Comparison of ENCODE assay signal across 1 cellular context in the genomic region with DNA sequence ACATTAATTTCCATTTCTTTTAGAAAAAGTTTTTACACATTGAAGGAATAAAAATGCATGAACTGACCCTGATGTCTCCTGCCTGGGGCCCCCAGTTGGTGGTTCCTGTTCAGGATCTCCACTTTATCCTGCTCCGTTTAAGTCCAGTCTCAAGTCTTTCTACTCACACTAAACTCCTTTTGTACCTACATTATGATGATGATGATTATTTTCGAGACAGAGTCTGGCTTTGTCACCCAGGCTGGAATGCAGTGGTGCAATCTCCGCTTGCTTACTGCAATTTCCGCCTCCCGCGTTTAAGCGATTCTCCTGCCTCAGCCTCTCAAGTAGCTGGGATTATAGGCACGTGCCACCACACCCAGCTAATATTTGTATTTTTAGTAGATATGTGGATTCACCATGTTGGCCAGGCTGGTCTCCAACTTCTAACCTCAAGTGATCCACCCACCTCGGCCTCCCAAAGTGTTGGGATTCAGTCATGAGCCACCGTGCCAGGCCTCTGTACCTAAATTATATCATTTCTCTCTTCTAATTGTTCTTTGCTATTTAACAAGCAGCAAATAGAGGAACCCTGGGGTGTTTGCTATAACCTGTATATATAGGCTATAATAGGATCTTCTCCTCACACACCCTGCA.
TF ChIP-seq lines count a peak whose summit lies in the region.

No MANE protein-coding gene starts in this region.

TF ChIP-seq in HepG2, 621 proteins besides CTCF, POLR2A, EP300 and RAD21 (continued from another document and continues in another):
- peak; percentile 63 for TF ChIP-seq ATF1 (CRISPR knock-in tag; IDR thresholded peaks at IDR 0.05)
- TF ChIP-seq TSC22D2 (CRISPR knock-in tag; IDR thresholded peaks at IDR 0.05; ENCODE audit: borderline replicate concordance): no peak; the same call in 1 of the 2 replicates
- no peak for TF ChIP-seq CCDC6 (CRISPR knock-in tag; IDR thresholded peaks at IDR 0.05)
- TF ChIP-seq, protein P1, sequence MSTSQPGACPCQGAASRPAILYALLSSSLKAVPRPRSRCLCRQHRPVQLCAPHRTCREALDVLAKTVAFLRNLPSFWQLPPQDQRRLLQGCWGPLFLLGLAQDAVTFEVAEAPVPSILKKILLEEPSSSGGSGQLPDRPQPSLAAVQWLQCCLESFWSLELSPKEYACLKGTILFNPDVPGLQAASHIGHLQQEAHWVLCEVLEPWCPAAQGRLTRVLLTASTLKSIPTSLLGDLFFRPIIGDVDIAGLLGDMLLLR (CRISPR knock-in tag; IDR thresholded peaks at IDR 0.05): 0 out of 2 replicates have a peak, but pooled peaks have one; percentile 31
- no peak for TF ChIP-seq NONO (IDR thresholded peaks at IDR 0.05)
- TF ChIP-seq NONO (CRISPR knock-in tag; conservative IDR thresholded peaks at IDR 0.05): peak; percentile 66; the same call in 1 of the 2 replicates
- no peak for TF ChIP-seq ZFP36L1 (CRISPR knock-in tag; IDR thresholded peaks at IDR 0.05)
- no peak for TF ChIP-seq ONECUT2 (CRISPR knock-in tag; IDR thresholded peaks at IDR 0.05)
- TF ChIP-seq, protein P2, sequence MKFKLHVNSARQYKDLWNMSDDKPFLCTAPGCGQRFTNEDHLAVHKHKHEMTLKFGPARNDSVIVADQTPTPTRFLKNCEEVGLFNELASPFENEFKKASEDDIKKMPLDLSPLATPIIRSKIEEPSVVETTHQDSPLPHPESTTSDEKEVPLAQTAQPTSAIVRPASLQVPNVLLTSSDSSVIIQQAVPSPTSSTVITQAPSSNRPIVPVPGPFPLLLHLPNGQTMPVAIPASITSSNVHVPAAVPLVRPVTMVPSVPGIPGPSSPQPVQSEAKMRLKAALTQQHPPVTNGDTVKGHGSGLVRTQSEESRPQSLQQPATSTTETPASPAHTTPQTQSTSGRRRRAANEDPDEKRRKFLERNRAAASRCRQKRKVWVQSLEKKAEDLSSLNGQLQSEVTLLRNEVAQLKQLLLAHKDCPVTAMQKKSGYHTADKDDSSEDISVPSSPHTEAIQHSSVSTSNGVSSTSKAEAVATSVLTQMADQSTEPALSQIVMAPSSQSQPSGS (CRISPR knock-in tag; IDR thresholded peaks at IDR 0.05): peak; percentile 90
- TF ChIP-seq, protein P3, sequence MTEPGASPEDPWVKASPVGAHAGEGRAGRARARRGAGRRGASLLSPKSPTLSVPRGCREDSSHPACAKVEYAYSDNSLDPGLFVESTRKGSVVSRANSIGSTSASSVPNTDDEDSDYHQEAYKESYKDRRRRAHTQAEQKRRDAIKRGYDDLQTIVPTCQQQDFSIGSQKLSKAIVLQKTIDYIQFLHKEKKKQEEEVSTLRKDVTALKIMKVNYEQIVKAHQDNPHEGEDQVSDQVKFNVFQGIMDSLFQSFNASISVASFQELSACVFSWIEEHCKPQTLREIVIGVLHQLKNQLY (CRISPR knock-in tag; IDR thresholded peaks at IDR 0.05): peak; percentile 85
- TF ChIP-seq CENPX (CRISPR knock-in tag; IDR thresholded peaks at IDR 0.05): no peak
- TF ChIP-seq RCOR2 (CRISPR knock-in tag; IDR thresholded peaks at IDR 0.05): peak; percentile 66; the same call in 1 of the 2 replicates
- no peak for TF ChIP-seq ZZZ3 (CRISPR knock-in tag; IDR thresholded peaks at IDR 0.05; ENCODE audit: borderline replicate concordance)
- no peak for TF ChIP-seq GZF1 (CRISPR knock-in tag; IDR thresholded peaks at IDR 0.05)
- 0 out of 2 replicates have a peak, but pooled peaks have one; percentile 47 for TF ChIP-seq ZFP1 (CRISPR knock-in tag; IDR thresholded peaks at IDR 0.05)
- TF ChIP-seq, protein P4, sequence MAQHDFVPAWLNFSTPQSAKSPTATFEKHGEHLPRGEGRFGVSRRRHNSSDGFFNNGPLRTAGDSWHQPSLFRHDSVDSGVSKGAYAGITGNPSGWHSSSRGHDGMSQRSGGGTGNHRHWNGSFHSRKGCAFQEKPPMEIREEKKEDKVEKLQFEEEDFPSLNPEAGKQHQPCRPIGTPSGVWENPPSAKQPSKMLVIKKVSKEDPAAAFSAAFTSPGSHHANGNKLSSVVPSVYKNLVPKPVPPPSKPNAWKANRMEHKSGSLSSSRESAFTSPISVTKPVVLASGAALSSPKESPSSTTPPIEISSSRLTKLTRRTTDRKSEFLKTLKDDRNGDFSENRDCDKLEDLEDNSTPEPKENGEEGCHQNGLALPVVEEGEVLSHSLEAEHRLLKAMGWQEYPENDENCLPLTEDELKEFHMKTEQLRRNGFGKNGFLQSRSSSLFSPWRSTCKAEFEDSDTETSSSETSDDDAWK (CRISPR knock-in tag; IDR thresholded peaks at IDR 0.05): no peak
- TF ChIP-seq ZNF747 (CRISPR knock-in tag; IDR thresholded peaks at IDR 0.05; ENCODE audit: borderline replicate concordance): 0 out of 2 replicates have a peak, but pooled peaks have one; percentile 24
- TF ChIP-seq, protein P5, sequence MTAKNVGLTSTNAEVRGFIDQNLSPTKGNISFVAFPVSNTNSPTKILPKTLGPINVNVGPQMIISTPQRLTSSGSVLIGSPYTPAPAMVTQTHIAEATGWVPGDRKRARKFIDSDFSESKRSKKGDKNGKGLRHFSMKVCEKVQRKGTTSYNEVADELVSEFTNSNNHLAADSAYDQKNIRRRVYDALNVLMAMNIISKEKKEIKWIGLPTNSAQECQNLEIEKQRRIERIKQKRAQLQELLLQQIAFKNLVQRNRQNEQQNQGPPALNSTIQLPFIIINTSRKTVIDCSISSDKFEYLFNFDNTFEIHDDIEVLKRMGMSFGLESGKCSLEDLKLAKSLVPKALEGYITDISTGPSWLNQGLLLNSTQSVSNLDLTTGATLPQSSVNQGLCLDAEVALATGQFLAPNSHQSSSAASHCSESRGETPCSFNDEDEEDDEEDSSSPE (CRISPR knock-in tag; IDR thresholded peaks at IDR 0.05): peak; percentile 87
- TF ChIP-seq ZNF180 (CRISPR knock-in tag; IDR thresholded peaks at IDR 0.05; ENCODE audit: borderline replicate concordance, low read depth): no peak
- TF ChIP-seq ZKSCAN1 (IDR thresholded peaks at IDR 0.05; ENCODE audit: low read length): no peak
- TF ChIP-seq SRY (CRISPR knock-in tag; IDR thresholded peaks at IDR 0.05): no peak
- TF ChIP-seq NR2F2 (IDR thresholded peaks at IDR 0.05; ENCODE audit: borderline replicate concordance, low read depth): peak; percentile 32; the same call in 1 of the 2 replicates
- TF ChIP-seq, protein P6, sequence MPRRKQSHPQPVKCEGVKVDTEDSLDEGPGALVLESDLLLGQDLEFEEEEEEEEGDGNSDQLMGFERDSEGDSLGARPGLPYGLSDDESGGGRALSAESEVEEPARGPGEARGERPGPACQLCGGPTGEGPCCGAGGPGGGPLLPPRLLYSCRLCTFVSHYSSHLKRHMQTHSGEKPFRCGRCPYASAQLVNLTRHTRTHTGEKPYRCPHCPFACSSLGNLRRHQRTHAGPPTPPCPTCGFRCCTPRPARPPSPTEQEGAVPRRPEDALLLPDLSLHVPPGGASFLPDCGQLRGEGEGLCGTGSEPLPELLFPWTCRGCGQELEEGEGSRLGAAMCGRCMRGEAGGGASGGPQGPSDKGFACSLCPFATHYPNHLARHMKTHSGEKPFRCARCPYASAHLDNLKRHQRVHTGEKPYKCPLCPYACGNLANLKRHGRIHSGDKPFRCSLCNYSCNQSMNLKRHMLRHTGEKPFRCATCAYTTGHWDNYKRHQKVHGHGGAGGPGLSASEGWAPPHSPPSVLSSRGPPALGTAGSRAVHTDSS (CRISPR knock-in tag; conservative IDR thresholded peaks at IDR 0.05): no peak
- no peak for TF ChIP-seq ZNF224 (CRISPR knock-in tag; IDR thresholded peaks at IDR 0.05)
- TF ChIP-seq, protein P7, sequence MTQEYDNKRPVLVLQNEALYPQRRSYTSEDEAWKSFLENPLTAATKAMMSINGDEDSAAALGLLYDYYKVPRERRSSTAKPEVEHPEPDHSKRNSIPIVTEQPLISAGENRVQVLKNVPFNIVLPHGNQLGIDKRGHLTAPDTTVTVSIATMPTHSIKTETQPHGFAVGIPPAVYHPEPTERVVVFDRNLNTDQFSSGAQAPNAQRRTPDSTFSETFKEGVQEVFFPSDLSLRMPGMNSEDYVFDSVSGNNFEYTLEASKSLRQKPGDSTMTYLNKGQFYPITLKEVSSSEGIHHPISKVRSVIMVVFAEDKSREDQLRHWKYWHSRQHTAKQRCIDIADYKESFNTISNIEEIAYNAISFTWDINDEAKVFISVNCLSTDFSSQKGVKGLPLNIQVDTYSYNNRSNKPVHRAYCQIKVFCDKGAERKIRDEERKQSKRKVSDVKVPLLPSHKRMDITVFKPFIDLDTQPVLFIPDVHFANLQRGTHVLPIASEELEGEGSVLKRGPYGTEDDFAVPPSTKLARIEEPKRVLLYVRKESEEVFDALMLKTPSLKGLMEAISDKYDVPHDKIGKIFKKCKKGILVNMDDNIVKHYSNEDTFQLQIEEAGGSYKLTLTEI (CRISPR knock-in tag; conservative IDR thresholded peaks at IDR 0.05): no peak
- TF ChIP-seq HOXA3 (CRISPR knock-in tag; IDR thresholded peaks at IDR 0.05): peak; percentile 83; the same call in 1 of the 2 replicates
- TF ChIP-seq ZSCAN9 (CRISPR knock-in tag; IDR thresholded peaks at IDR 0.05; ENCODE audit: borderline replicate concordance): peak; percentile 36; the same call in 1 of the 2 replicates
- TF ChIP-seq HNRNPLL (IDR thresholded peaks at IDR 0.05; ENCODE audit: low read depth, low read length, poor library complexity, severe bottlenecking): no peak
- no peak for TF ChIP-seq ZNF816 (CRISPR knock-in tag; IDR thresholded peaks at IDR 0.05; ENCODE audit: borderline replicate concordance)
- peak; percentile 38; the same call in 1 of the 2 replicates for TF ChIP-seq ZNF772 (CRISPR knock-in tag; IDR thresholded peaks at IDR 0.05)
- peak; percentile 86 for TF ChIP-seq HMG20A (CRISPR knock-in tag; IDR thresholded peaks at IDR 0.05; ENCODE audit: borderline replicate concordance)
- TF ChIP-seq, protein P8, sequence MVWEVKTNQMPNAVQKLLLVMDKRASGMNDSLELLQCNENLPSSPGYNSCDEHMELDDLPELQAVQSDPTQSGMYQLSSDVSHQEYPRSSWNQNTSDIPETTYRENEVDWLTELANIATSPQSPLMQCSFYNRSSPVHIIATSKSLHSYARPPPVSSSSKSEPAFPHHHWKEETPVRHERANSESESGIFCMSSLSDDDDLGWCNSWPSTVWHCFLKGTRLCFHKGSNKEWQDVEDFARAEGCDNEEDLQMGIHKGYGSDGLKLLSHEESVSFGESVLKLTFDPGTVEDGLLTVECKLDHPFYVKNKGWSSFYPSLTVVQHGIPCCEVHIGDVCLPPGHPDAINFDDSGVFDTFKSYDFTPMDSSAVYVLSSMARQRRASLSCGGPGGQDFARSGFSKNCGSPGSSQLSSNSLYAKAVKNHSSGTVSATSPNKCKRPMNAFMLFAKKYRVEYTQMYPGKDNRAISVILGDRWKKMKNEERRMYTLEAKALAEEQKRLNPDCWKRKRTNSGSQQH (CRISPR knock-in tag; IDR thresholded peaks at IDR 0.05; ENCODE audit: low read depth): no peak
- TF ChIP-seq, protein P9, sequence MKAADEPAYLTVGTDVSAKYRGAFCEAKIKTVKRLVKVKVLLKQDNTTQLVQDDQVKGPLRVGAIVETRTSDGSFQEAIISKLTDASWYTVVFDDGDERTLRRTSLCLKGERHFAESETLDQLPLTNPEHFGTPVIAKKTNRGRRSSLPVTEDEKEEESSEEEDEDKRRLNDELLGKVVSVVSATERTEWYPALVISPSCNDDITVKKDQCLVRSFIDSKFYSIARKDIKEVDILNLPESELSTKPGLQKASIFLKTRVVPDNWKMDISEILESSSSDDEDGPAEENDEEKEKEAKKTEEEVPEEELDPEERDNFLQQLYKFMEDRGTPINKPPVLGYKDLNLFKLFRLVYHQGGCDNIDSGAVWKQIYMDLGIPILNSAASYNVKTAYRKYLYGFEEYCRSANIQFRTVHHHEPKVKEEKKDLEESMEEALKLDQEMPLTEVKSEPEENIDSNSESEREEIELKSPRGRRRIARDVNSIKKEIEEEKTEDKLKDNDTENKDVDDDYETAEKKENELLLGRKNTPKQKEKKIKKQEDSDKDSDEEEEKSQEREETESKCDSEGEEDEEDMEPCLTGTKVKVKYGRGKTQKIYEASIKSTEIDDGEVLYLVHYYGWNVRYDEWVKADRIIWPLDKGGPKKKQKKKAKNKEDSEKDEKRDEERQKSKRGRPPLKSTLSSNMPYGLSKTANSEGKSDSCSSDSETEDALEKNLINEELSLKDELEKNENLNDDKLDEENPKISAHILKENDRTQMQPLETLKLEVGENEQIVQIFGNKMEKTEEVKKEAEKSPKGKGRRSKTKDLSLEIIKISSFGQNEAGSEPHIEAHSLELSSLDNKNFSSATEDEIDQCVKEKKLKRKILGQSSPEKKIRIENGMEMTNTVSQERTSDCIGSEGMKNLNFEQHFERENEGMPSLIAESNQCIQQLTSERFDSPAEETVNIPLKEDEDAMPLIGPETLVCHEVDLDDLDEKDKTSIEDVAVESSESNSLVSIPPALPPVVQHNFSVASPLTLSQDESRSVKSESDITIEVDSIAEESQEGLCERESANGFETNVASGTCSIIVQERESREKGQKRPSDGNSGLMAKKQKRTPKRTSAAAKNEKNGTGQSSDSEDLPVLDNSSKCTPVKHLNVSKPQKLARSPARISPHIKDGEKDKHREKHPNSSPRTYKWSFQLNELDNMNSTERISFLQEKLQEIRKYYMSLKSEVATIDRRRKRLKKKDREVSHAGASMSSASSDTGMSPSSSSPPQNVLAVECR (CRISPR knock-in tag; IDR thresholded peaks at IDR 0.05; ENCODE audit: borderline replicate concordance): peak; percentile 68; the same call in 1 of the 2 replicates
- TF ChIP-seq REL (CRISPR knock-in tag; conservative IDR thresholded peaks at IDR 0.05): no peak
- TF ChIP-seq, protein P10, sequence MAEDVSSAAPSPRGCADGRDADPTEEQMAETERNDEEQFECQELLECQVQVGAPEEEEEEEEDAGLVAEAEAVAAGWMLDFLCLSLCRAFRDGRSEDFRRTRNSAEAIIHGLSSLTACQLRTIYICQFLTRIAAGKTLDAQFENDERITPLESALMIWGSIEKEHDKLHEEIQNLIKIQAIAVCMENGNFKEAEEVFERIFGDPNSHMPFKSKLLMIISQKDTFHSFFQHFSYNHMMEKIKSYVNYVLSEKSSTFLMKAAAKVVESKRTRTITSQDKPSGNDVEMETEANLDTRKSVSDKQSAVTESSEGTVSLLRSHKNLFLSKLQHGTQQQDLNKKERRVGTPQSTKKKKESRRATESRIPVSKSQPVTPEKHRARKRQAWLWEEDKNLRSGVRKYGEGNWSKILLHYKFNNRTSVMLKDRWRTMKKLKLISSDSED (CRISPR knock-in tag; IDR thresholded peaks at IDR 0.05): no peak
- TF ChIP-seq, protein P11, sequence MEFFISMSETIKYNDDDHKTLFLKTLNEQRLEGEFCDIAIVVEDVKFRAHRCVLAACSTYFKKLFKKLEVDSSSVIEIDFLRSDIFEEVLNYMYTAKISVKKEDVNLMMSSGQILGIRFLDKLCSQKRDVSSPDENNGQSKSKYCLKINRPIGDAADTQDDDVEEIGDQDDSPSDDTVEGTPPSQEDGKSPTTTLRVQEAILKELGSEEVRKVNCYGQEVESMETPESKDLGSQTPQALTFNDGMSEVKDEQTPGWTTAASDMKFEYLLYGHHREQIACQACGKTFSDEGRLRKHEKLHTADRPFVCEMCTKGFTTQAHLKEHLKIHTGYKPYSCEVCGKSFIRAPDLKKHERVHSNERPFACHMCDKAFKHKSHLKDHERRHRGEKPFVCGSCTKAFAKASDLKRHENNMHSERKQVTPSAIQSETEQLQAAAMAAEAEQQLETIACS (CRISPR knock-in tag; IDR thresholded peaks at IDR 0.05): no peak
- TF ChIP-seq ADNP (CRISPR knock-in tag; IDR thresholded peaks at IDR 0.05): no peak
- peak; percentile 71; the same call in 1 of the 2 replicates for TF ChIP-seq GFI1 (CRISPR knock-in tag; IDR thresholded peaks at IDR 0.05; ENCODE audit: borderline replicate concordance)
- TF ChIP-seq HOXA5 (CRISPR knock-in tag; IDR thresholded peaks at IDR 0.05): peak; percentile 88
